19 cellular contexts compared by ENCODE assay signal in the genomic region with DNA sequence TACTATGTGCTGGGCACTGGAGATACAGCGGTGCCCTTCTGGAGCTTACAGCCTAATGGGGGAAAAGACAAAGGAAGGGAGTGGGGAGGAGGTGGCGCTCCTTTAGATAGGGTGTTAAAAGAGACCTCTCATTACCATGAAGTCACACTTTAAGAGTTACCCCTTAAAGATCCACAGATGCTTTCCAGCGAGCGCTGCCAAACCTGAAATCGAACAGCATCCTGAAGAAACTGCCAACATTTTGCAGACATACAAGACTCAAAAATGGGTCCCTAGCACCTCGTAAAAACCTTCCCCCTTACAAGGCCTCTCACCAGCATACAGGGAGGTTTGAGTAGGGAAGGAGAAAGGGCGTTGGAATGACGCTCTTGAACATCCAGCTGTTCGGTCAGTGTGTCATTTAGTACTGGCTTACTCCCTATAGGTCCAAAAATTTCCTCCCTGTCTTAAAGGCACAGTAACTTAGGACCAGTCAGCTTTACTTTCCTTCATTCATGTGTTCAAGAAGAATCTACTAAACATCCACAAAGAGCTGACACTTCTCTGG. TPM values are rescaled to one million over a fixed set of nuclear protein-coding genes. Genes with fewer than 3 reads are reported as not detected.
DNase-seq lines count a peak whose midpoint lies in the region; ATAC-seq and TF ChIP-seq lines count a peak whose summit lies in the region.
"Had no signal": no experiment of that assay in that cellular context is flagged by ENCODE, and none has a peak within 500 bp of the region (broad histone marks: within the 10 kb centered on the region; RNA-seq: fewer than 3 reads in every experiment).

No MANE protein-coding gene starts in this region.

- DNase-seq in A673 (ENCODE audit: low spot score) (peak; percentile 2), M059J (ENCODE audit: low read depth) (peak; percentile 38), fibroblast of the aortic adventitia (ENCODE audit: low read depth) (peak; percentile 65), mucosa of descending colon (no peak), NCI-H1092 treated with DMSO at 0.1 percent for 48 hours (lab: John Stamatoyannopoulos, UW) (no peak), NCI-H2029 (lab: John Stamatoyannopoulos, UW) (no peak), mesenteric fat pad (ENCODE audit: low spot score) (no peak), NCI-H510A treated with DMSO at 0.1 percent for 48 hours (lab: John Stamatoyannopoulos, UW) (no peak)
- DNase-seq: activated CD4-positive, alpha-beta T cell treated with anti-CD3 and anti-CD28 coated beads for 4 hours; Caco-2; effector memory CD4-positive, alpha-beta T cell; GDM1; immature natural killer cell; NCI-H1105 treated with DMSO at 0.1 percent for 48 hours; NCI-H2171 treated with DMSO at 0.1 percent for 48 hours; small intestine had no signal

- H3K4me1 ChIP-seq in A673 (ENCODE audit: insufficient read depth, low read length, poor library complexity, severe bottlenecking) = no peaks in the 10 kb centered on the region
- H3K4me1 ChIP-seq in mucosa of descending colon (ENCODE audit: low read depth) = no peaks in the 10 kb centered on the region
- H3K4me1 ChIP-seq: Caco-2 had no signal

- no peak overlapping the region for H3K4me3 ChIP-seq in A673 (ENCODE audit: low read depth, low read length, poor library complexity, severe bottlenecking)
- no peak overlapping the region for H3K4me3 ChIP-seq in fibroblast of the aortic adventitia (ENCODE audit: low read depth, low read length)
- H3K4me3 ChIP-seq in mucosa of descending colon = no peak overlapping the region
- H3K4me3 ChIP-seq: cardiac muscle cell, K562 had no signal

- CTCF ChIA-PET in A673 (lab: Charles Lee) = no interaction called here

- POLR2A ChIA-PET in A673 (lab: Charles Lee; ENCODE audit: low non-redundant PET) = interaction anchor here (0.9 kb wide), 1 partner anchor 41 kb away, joined by 4 read pairs; no protein-coding TSS in a partner anchor

- TF ChIP-seq CTCF in A673 (conservative IDR thresholded peaks at IDR 0.05; ENCODE audit: low read depth, low read length) (no peak), fibroblast of the aortic adventitia (IDR thresholded peaks at IDR 0.05; ENCODE audit: insufficient read depth, low read length) (no peak), mucosa of descending colon (IDR thresholded peaks at IDR 0.05) (no peak)

- no peaks in the 10 kb centered on the region for H3K27me3 ChIP-seq in A673 (replicated peaks; ENCODE audit: insufficient read depth, low read depth, low read length, poor library complexity)
- H3K27me3 ChIP-seq: cardiac muscle cell had no signal

- peak; percentile 31 for ATAC-seq in mucosa of descending colon
- ATAC-seq: K562; stimulated activated effector memory CD8-positive, alpha-beta T cell treated with anti-CD3 and anti-CD28 coated beads, Interleukin-12 subunit alpha, Interleukin-12 subunit beta, amount 100 ng/mL, for 72 hours had no signal

- no peak overlapping the region for H3K27ac ChIP-seq in A673 (ENCODE audit: low read depth, low read length, poor library complexity, severe bottlenecking)
- H3K27ac ChIP-seq: cardiac muscle cell had no signal

- intact Hi-C loops in A673 (cut with micrococcal nuclease; ENCODE audit: unreplicated experiment) = no loop called here
- intact Hi-C loops in mucosa of descending colon (cut with DNase I, micrococcal nuclease) = no loop called here

- no TSS peak for BruUV-seq in A673 (replicated peaks; lab: Mats Ljungman, UMichigan)

- H3K36me3 ChIP-seq in A673 (ENCODE audit: insufficient read depth, low read length, poor library complexity, severe bottlenecking) = no peaks in the 10 kb centered on the region
- no peaks in the 10 kb centered on the region for H3K36me3 ChIP-seq in mucosa of descending colon (ENCODE audit: low read depth)
- H3K36me3 ChIP-seq: cardiac muscle cell had no signal

- H3K9me3 ChIP-seq in A673 (ENCODE audit: low read depth, low read length, poor library complexity, severe bottlenecking) = no peaks in the 10 kb centered on the region
- no peaks in the 10 kb centered on the region for H3K9me3 ChIP-seq in mucosa of descending colon
- H3K9me3 ChIP-seq: Caco-2 had no signal

RNA-seq across cellular contexts. Expression of a gene that starts 45.3 kb away (rescaled TPM):
- 123 and 133 TPM in 2 replicates for total RNA-seq in A673 (2021)
- total RNA-seq in M059J (2014; rRNA removed; shearing (Covaris generic)) = 563 and 702 TPM in 2 replicates
- 38.3 and 162 TPM in 2 replicates for total RNA-seq in fibroblast of the aortic adventitia (ENCODE audit: low replicate concordance)
- 100 to 1,000 TPM; 102 to 126 (median 114) TPM for total RNA-seq in mucosa of descending colon
- total RNA-seq in mesenteric fat pad = 220 TPM

Comparison
In these comparisons a context has a peak if more than half of its experiments do, and no peak if none do; other contexts are left out.
1. DNase-seq: peak in A673 (single experiment), M059J (single experiment) and fibroblast of the aortic adventitia (single experiment); none in mucosa of descending colon (0 of 3), NCI-H1092 treated with DMSO at 0.1 percent for 48 hours (single experiment), NCI-H2029 (single experiment), mesenteric fat pad (single experiment) and NCI-H510A treated with DMSO at 0.1 percent for 48 hours (single experiment).